In genomic region chr13:113296842-113297369, GRCh38 we compare ENCODE assay signal across 8 cellular contexts. TPM values are rescaled to one million over a fixed set of nuclear protein-coding genes. Genes with fewer than 3 reads are reported as not detected.
DNase-seq lines count a peak whose midpoint lies in the region; ATAC-seq and TF ChIP-seq lines count a peak whose summit lies in the region.

A gene with protein sequence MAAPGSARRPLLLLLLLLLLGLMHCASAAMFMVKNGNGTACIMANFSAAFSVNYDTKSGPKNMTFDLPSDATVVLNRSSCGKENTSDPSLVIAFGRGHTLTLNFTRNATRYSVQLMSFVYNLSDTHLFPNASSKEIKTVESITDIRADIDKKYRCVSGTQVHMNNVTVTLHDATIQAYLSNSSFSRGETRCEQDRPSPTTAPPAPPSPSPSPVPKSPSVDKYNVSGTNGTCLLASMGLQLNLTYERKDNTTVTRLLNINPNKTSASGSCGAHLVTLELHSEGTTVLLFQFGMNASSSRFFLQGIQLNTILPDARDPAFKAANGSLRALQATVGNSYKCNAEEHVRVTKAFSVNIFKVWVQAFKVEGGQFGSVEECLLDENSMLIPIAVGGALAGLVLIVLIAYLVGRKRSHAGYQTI (plus strand): TSS chr13:113297239. CDS start chr13:113297435, 196 bp downstream.

- DNase-seq in AG04449 (ENCODE audit: low read depth, low spot score) (peak; percentile 78), NCI-H2227 (lab: John Stamatoyannopoulos, UW; ENCODE audit: unreplicated experiment) (peak; percentile 98), WERI-Rb-1 (peak; percentile 100), breast epithelium (ENCODE audit: low spot score in 2 of 2) (peak; percentile 98 to 99)

- ATAC-seq in GM18907 (IDR thresholded peaks at IDR 0.05; ENCODE audit: unreplicated experiment) (peak; percentile 80), HG03139 (IDR thresholded peaks at IDR 0.05; ENCODE audit: unreplicated experiment) (peak; percentile 70)

- POLR2A ChIA-PET in AG04449 (lab: Yijun Ruan, JAX), result no interaction called here

- H3K27ac ChIP-seq in WERI-Rb-1 (peak within 1 kb of the TSS; percentile 85), breast epithelium (peak within 1 kb of the TSS; percentile 89 to 95), skeletal muscle tissue (ENCODE audit: low read depth, low read length) (peak within 1 kb of the TSS; percentile 91)

- H3K4me1 ChIP-seq in breast epithelium (peaks cover 0 to 11% of the 10 kb centered on the region in 2 donors), skeletal muscle tissue (ENCODE audit: control insufficient read depth in 3 of 3, insufficient read depth in 3 of 3, low read length in 3 of 3) (peaks cover 25 to 45% (median 35%) of the 10 kb centered on the region in 3 donors)

- H3K36me3 ChIP-seq in WERI-Rb-1, result peaks cover 21% of the 10 kb centered on the region
- H3K36me3 ChIP-seq in breast epithelium, result no peaks in the 10 kb centered on the region
- peaks cover 0 to 2% (median 0%) of the 10 kb centered on the region in 3 donors for H3K36me3 ChIP-seq in skeletal muscle tissue (ENCODE audit: control insufficient read depth in 3 of 3, insufficient read depth in 3 of 3, low read length in 3 of 3)

- peak within 1 kb of the TSS; percentile 88 to 96 (median 91) for H3K9ac ChIP-seq in skeletal muscle tissue (ENCODE audit: low read depth in 1 of 3, low read length in 3 of 3)

- H3K4me3 ChIP-seq in AG04449 (ENCODE audit: low read depth, low read length) (peak within 1 kb of the TSS; percentile 91), WERI-Rb-1 (ENCODE audit: low read depth, low read length) (peak within 1 kb of the TSS; percentile 69), breast epithelium (peak within 1 kb of the TSS; percentile 68 to 92 (median 71)), iPS-18c (ENCODE audit: insufficient read depth, low read depth, low read length) (peak within 1 kb of the TSS; percentile 77), skeletal muscle tissue (ENCODE audit: low read length in 3 of 3) (peak within 1 kb of the TSS; percentile 92 to 93 (median 93))

- intact Hi-C loops in breast epithelium (cut with DNase I; ENCODE audit: low total_unique reads), result no loop called here

- TF ChIP-seq CTCF in AG04449 (IDR thresholded peaks at IDR 0.05; ENCODE audit: insufficient read depth, low read length, missing control alignments) (no peak), WERI-Rb-1 (IDR thresholded peaks at IDR 0.05; ENCODE audit: low read depth, low read length) (no peak), breast epithelium (IDR thresholded peaks at IDR 0.05) (peak in 1 of 3 donors; percentile 62)

- H3K27me3 ChIP-seq in WERI-Rb-1 (ENCODE audit: insufficient read depth, low read depth, severe bottlenecking) (no peaks in the 10 kb centered on the region), breast epithelium (no peaks in the 10 kb centered on the region), skeletal muscle tissue (ENCODE audit: control insufficient read depth in 3 of 3, insufficient read depth in 3 of 3, low read length in 3 of 3) (no peaks in the 10 kb centered on the region)

- peak; percentile 42 for TF ChIP-seq POLR2A in breast epithelium (IDR thresholded peaks at IDR 0.05)

- CTCF ChIA-PET in AG04449 (lab: Yijun Ruan, JAX), result interaction anchor here (0.8 kb wide), 1 partner anchor 21 kb away, joined by 4 read pairs; no protein-coding TSS in a partner anchor

- H3K9me3 ChIP-seq in WERI-Rb-1 (ENCODE audit: severe bottlenecking), result no peaks in the 10 kb centered on the region
- no peaks in the 10 kb centered on the region for H3K9me3 ChIP-seq in breast epithelium
- H3K9me3 ChIP-seq in iPS-18c (ENCODE audit: control insufficient read depth, insufficient read depth, low read length), result peaks cover 2% of the 10 kb centered on the region
- no peaks in the 10 kb centered on the region for H3K9me3 ChIP-seq in skeletal muscle tissue (ENCODE audit: control insufficient read depth in 3 of 3, low read length in 3 of 3)

RNA-seq across cellular contexts. Expression of the gene that starts here (rescaled TPM):
- total RNA-seq in breast epithelium, result 100 to 1,000 TPM in 1 of 3 donors, 10 to 100 TPM in 2; 96.7 to 167 (median 99.1) TPM
- total RNA-seq in skeletal muscle tissue, result 77.2 TPM

Comparison
In these comparisons a context has a peak if more than half of its experiments do, and no peak if none do; other contexts are left out.
1. Peak in every context shown above with its lines: DNase-seq, ATAC-seq, H3K4me3 ChIP-seq and H3K27ac ChIP-seq.